14 cellular contexts compared by ENCODE assay signal in genomic region chr11:11502303-11502828, GRCh38.
DNase-seq lines count a peak whose midpoint lies in the region; ATAC-seq and TF ChIP-seq lines count a peak whose summit lies in the region.
"Had no signal": no experiment of that assay in that cellular context is flagged by ENCODE, and none has a peak within 500 bp of the region (broad histone marks: within the 10 kb centered on the region; RNA-seq: fewer than 3 reads in every experiment).

No MANE protein-coding gene starts in this region.

- ATAC-seq in heart right ventricle (peak in 7 of 8 donors; percentile 28 to 62 (median 48)), HG02885 (IDR thresholded peaks at IDR 0.05; ENCODE audit: poor library complexity, unreplicated experiment) (no peak)
- ATAC-seq: activated CD8-positive, alpha-beta T cell treated with anti-CD3 and anti-CD28 coated beads, Interleukin-2, amount 10 ng/mL, durations not matched to agents 7 days and 5 days; natural killer cell had no signal

- H3K27me3 ChIP-seq in heart right ventricle (no peaks in the 10 kb centered on the region), neural cell (ENCODE audit: insufficient read depth, low read depth, low read length) (peaks cover 7% of the 10 kb centered on the region)

- peak overlapping the region; percentile 22 for H3K4me2 ChIP-seq in neural cell (ENCODE audit: low read length)

- no peak for TF ChIP-seq RAD21 in neural cell (conservative IDR thresholded peaks at IDR 0.05)

- no peak overlapping the region for H3K9ac ChIP-seq in neural cell (ENCODE audit: low read length)

- H3K4me3 ChIP-seq in heart right ventricle, result no peak overlapping the region
- H3K4me3 ChIP-seq in neural cell (ENCODE audit: low read length), result peak overlapping the region; percentile 43

- H3K79me2 ChIP-seq in neural cell (replicated peaks; ENCODE audit: insufficient read depth, low read length), result no peaks in the 10 kb centered on the region

- intact Hi-C loops in Calu3 (cut with micrococcal nuclease; ENCODE audit: unreplicated experiment) (no loop called here), heart right ventricle (cut with DNase I) (no loop called here)

- TF ChIP-seq CTCF in Calu3 (IDR thresholded peaks at IDR 0.05; ENCODE audit: unreplicated experiment) (no peak), heart right ventricle (IDR thresholded peaks at IDR 0.05) (no peak), neural cell (IDR thresholded peaks at IDR 0.05; ENCODE audit: poor library complexity, severe bottlenecking) (no peak)

- no peaks in the 10 kb centered on the region for H3K36me3 Mint-ChIP-seq in Calu3 (ENCODE audit: insufficient read depth, unreplicated experiment)
- H3K36me3 Mint-ChIP-seq: natural killer cell had no signal

- H3K27ac ChIP-seq in heart right ventricle, result peak overlapping the region in 7 of 10 donors; percentile 4 to 74 (median 45)
- H3K27ac ChIP-seq in neural cell (ENCODE audit: low read length), result no peak overlapping the region

- H3K9me3 Mint-ChIP-seq in Calu3 (ENCODE audit: low read depth, unreplicated experiment), result no peaks in the 10 kb centered on the region
- H3K9me3 Mint-ChIP-seq: natural killer cell had no signal

- WGBS in heart right ventricle, 2 donors, result 23 to 30% methylated on average over 7 of the region's 7 CpGs

- H3K9me2 ChIP-seq in neural cell (ENCODE audit: insufficient read depth, low read length), result no peaks in the 10 kb centered on the region

- H3K9me3 ChIP-seq in heart right ventricle (no peaks in the 10 kb centered on the region), neural cell (ENCODE audit: low read length) (no peaks in the 10 kb centered on the region)

- CTCF ChIA-PET in Calu3 (lab: Charles Lee), result interaction anchor here (1.2 to 1.7 kb wide), 2 partner anchors 15 to 20 kb away, joined by 3 to 4 read pairs; no protein-coding TSS in a partner anchor

- peak overlapping the region; percentile 1 for H3K4me3 Mint-ChIP-seq in Calu3 (ENCODE audit: low read depth, unreplicated experiment)
- H3K4me3 Mint-ChIP-seq: activated CD8-positive, alpha-beta T cell treated with anti-CD3 and anti-CD28 coated beads, Interleukin-2, amount 10 ng/mL, durations not matched to agents 7 days and 5 days; natural killer cell had no signal

- no peaks in the 10 kb centered on the region for H4K20me1 ChIP-seq in neural cell (ENCODE audit: insufficient read depth)

- no peaks in the 10 kb centered on the region for H3K36me3 ChIP-seq in heart right ventricle
- no peaks in the 10 kb centered on the region for H3K36me3 ChIP-seq in neural cell (ENCODE audit: insufficient read depth, low read length)

- H2AFZ ChIP-seq in neural cell (ENCODE audit: low read depth, low read length), result no peak overlapping the region

- peaks cover 4% of the 10 kb centered on the region for H3F3A ChIP-seq in neural cell (ENCODE audit: insufficient read depth, low read length, poor library complexity, severe bottlenecking)

- H3K27ac Mint-ChIP-seq in Calu3 (ENCODE audit: unreplicated experiment), result no peak overlapping the region
- H3K27ac Mint-ChIP-seq: activated CD8-positive, alpha-beta T cell treated with anti-CD3 and anti-CD28 coated beads, Interleukin-2, amount 10 ng/mL, durations not matched to agents 7 days and 5 days; natural killer cell had no signal

- H3K27me3 Mint-ChIP-seq in Calu3 (ENCODE audit: unreplicated experiment), result no peaks in the 10 kb centered on the region

- DNase-seq in Calu3 (peak; percentile 1), NCI-H345 treated with DMSO at 0.1 percent for 48 hours (lab: John Stamatoyannopoulos, UW; ENCODE audit: unreplicated experiment) (peak; percentile 45), heart right ventricle (no peak), NCI-H226 (no peak), ecto neural progenitor cell (ENCODE audit: low spot score) (no peak)
- DNase-seq in activated CD4-positive, alpha-beta T cell treated with anti-CD3 and anti-CD28 coated beads for 4 hours, result no peak
- DNase-seq: activated CD8-positive, alpha-beta T cell treated with anti-CD3 and anti-CD28 coated beads, Interleukin-2, amount 10 ng/mL, durations not matched to agents 7 days and 5 days; activated naive CD4-positive, alpha-beta T cell treated with Interleukin-2 at 50 U/mL for 16 hours; central memory CD4-positive, alpha-beta T cell; HCEC 1CT; natural killer cell; NCI-H1930 had no signal

- no TSS peak for BruUV-seq in Calu3 (replicated peaks; lab: Mats Ljungman, UMichigan)

- peaks cover 25% of the 10 kb centered on the region for H3K4me1 Mint-ChIP-seq in Calu3 (ENCODE audit: low read depth, unreplicated experiment)
- H3K4me1 Mint-ChIP-seq: natural killer cell had no signal

- peak; percentile 95 for TF ChIP-seq EP300 in neural cell (conservative IDR thresholded peaks at IDR 0.05; ENCODE audit: poor library complexity, severe bottlenecking)

- peaks cover 2 to 61% (median 28%) of the 10 kb centered on the region in 9 donors for H3K4me1 ChIP-seq in heart right ventricle

TF ChIP-seq in neural cell, 6 proteins besides CTCF, POLR2A, EP300 and RAD21:
- TF ChIP-seq TAF1 (IDR thresholded peaks at IDR 0.05; ENCODE audit: low read depth), result no peak
- peak; percentile 32 for TF ChIP-seq REST (IDR thresholded peaks at IDR 0.05; ENCODE audit: borderline replicate concordance)
- peak; percentile 55 for TF ChIP-seq MXI1 (conservative IDR thresholded peaks at IDR 0.05; ENCODE audit: poor library complexity, severe bottlenecking)
- no peak for TF ChIP-seq EZH2 (IDR thresholded peaks at IDR 0.05; ENCODE audit: borderline replicate concordance, insufficient read depth, low read length, poor library complexity, severe bottlenecking)
- TF ChIP-seq SMC3 (conservative IDR thresholded peaks at IDR 0.05; ENCODE audit: poor library complexity), result peak; percentile 25
- TF ChIP-seq POLR2AphosphoS5 (IDR thresholded peaks at IDR 0.05), result peak; percentile 97

Comparison
In these comparisons a context has a peak if more than half of its experiments do, and no peak if none do; other contexts are left out.
1. DNase-seq: peak in Calu3 (single experiment) and NCI-H345 treated with DMSO at 0.1 percent for 48 hours (single experiment); none in heart right ventricle (0 of 2), activated CD4-positive, alpha-beta T cell treated with anti-CD3 and anti-CD28 coated beads for 4 hours (0 of 2), NCI-H226 (single experiment) and ecto neural progenitor cell (single experiment).